In the genomic region with DNA sequence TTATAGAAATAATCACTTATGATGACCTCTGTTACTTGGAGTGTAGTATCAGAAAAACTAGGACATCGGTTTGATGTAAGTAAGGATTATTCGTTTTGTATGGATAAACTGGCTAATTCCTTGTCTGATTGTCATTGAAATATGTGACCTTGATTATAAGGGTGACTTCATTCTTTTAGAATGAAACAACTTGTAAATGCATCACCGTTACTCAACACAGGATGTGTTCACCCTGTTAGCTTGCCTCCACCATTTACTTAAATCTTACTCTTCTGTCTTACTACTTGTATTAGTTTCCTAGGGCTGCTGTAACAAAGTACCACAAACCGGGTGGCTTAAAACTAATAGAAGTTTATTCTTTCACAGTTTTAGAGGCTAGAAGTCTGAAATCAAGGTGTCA, we compare ENCODE assay signal across 21 cellular contexts. TPM values are rescaled to one million over a fixed set of nuclear protein-coding genes. Genes with fewer than 3 reads are reported as not detected.
DNase-seq lines count a peak whose midpoint lies in the region; ATAC-seq, FAIRE-seq and TF ChIP-seq lines count a peak whose summit lies in the region.
"Had no signal": no experiment of that assay in that cellular context is flagged by ENCODE, and none has a peak within 500 bp of the region (broad histone marks: within the 10 kb centered on the region; RNA-seq: fewer than 3 reads in every experiment).

No MANE protein-coding gene starts in this region.

- H3K27me3 Mint-ChIP-seq in activated T-helper 17 cell treated with anti-CD3 and anti-CD28 coated beads, Interleukin-2, amount 50 U/mL, for 72 hours, result no peaks in the 10 kb centered on the region
- H3K27me3 Mint-ChIP-seq: effector memory CD8-positive, alpha-beta T cell; naive thymus-derived CD8-positive, alpha-beta T cell; stimulated activated naive CD8-positive, alpha-beta T cell treated with anti-CD3 and anti-CD28 coated beads, Interleukin-15, Interleukin-2, amounts not matched to agents 100 ng/mL and 50 ng/mL, for 24 hours had no signal

- no peak for FAIRE-seq in pancreas (lab: Jason Lieb, UNC)
- FAIRE-seq: frontal cortex had no signal

- no peaks in the 10 kb centered on the region for H3K36me3 ChIP-seq in pancreas
- H3K36me3 ChIP-seq: Peyer's patch, prostate gland had no signal

- ATAC-seq in activated T-helper 17 cell treated with anti-CD3 and anti-CD28 coated beads, Interleukin-2, amount 50 U/mL, for 72 hours (replicated peaks), result peak; percentile 75
- ATAC-seq in pancreas, result no peak
- ATAC-seq: effector memory CD8-positive, alpha-beta T cell; naive thymus-derived CD8-positive, alpha-beta T cell had no signal

- peaks cover 24% of the 10 kb centered on the region for H3K4me1 Mint-ChIP-seq in activated T-helper 17 cell treated with anti-CD3 and anti-CD28 coated beads, Interleukin-2, amount 50 U/mL, for 72 hours

- no peaks in the 10 kb centered on the region for H3K4me1 ChIP-seq in pancreas
- H3K4me1 ChIP-seq: Peyer's patch, prostate gland, upper lobe of left lung had no signal

- no peaks in the 10 kb centered on the region for H3K27me3 ChIP-seq in pancreas
- H3K27me3 ChIP-seq: Peyer's patch, upper lobe of left lung had no signal

- H3K36me3 Mint-ChIP-seq in activated T-helper 17 cell treated with anti-CD3 and anti-CD28 coated beads, Interleukin-2, amount 50 U/mL, for 72 hours (ENCODE audit: low read depth), result peaks cover 94% of the 10 kb centered on the region

- intact Hi-C loops in pancreas (cut with DNase I), result no loop called here

- DNase-seq in AG08395 (ENCODE audit: low spot score) (peak; percentile 45), EL (peak; percentile 56), fibroblast of peridontal ligament (ENCODE audit: extremely low read depth) (peak; percentile 19), pancreas (no peak), RPMI8226 (no peak), DMS153 (lab: John Stamatoyannopoulos, UW) (no peak), DMS114 treated with DMSO at 0.1 percent for 48 hours (lab: John Stamatoyannopoulos, UW; ENCODE audit: unreplicated experiment) (no peak)
- DNase-seq: activated CD8-positive, alpha-beta memory T cell treated with anti-CD3 and anti-CD28 coated beads for 24 hours; activated effector memory CD4-positive, alpha-beta T cell treated with anti-CD3 and anti-CD28 coated beads, Interleukin-2, amount 50 U/mL, for 16 hours; caudate nucleus; effector memory CD8-positive, alpha-beta T cell; naive thymus-derived CD8-positive, alpha-beta T cell; NCI-H1092; NCI-H82; Peyer's patch; upper lobe of left lung had no signal

- H3K4me3 Mint-ChIP-seq in activated T-helper 17 cell treated with anti-CD3 and anti-CD28 coated beads, Interleukin-2, amount 50 U/mL, for 72 hours, result no peak overlapping the region
- H3K4me3 Mint-ChIP-seq: effector memory CD8-positive, alpha-beta T cell; stimulated activated naive CD8-positive, alpha-beta T cell treated with anti-CD3 and anti-CD28 coated beads, Interleukin-15, Interleukin-2, amounts not matched to agents 100 ng/mL and 50 ng/mL, for 24 hours had no signal

- H3K9me3 ChIP-seq in pancreas, result no peaks in the 10 kb centered on the region
- H3K9me3 ChIP-seq: Peyer's patch, prostate gland, upper lobe of left lung had no signal

- no peak for TF ChIP-seq CTCF in pancreas (IDR thresholded peaks at IDR 0.05)

- H3K27ac ChIP-seq in pancreas, result no peak overlapping the region
- H3K27ac ChIP-seq: Peyer's patch, prostate gland, upper lobe of left lung had no signal

- no peaks in the 10 kb centered on the region for H3K9me3 Mint-ChIP-seq in activated T-helper 17 cell treated with anti-CD3 and anti-CD28 coated beads, Interleukin-2, amount 50 U/mL, for 72 hours
- H3K9me3 Mint-ChIP-seq: effector memory CD8-positive, alpha-beta T cell had no signal

- H3K4me3 ChIP-seq in pancreas, result no peak overlapping the region
- H3K4me3 ChIP-seq: lung, Peyer's patch, prostate gland, upper lobe of left lung had no signal

- H3K27ac Mint-ChIP-seq in activated T-helper 17 cell treated with anti-CD3 and anti-CD28 coated beads, Interleukin-2, amount 50 U/mL, for 72 hours, result no peak overlapping the region
- H3K27ac Mint-ChIP-seq: stimulated activated naive CD8-positive, alpha-beta T cell treated with anti-CD3 and anti-CD28 coated beads, Interleukin-15, Interleukin-2, amounts not matched to agents 100 ng/mL and 50 ng/mL, for 24 hours had no signal

- 69 to 75% methylated on average over 4 of the region's 4 CpGs for WGBS in pancreas, 2 donors

RNA-seq across cellular contexts. Expression of a gene that starts 7.9 kb away (rescaled TPM):
- 100 to 1,000 TPM; 125 to 349 TPM for total RNA-seq in activated T-helper 17 cell treated with anti-CD3 and anti-CD28 coated beads, Interleukin-2, amount 50 U/mL, for 72 hours
- 10 to 100 TPM; 10.8 to 26.0 (median 13.7) TPM for total RNA-seq in pancreas
- 10 to 100 TPM; 58.9 to 60.3 TPM for polyA plus RNA-seq in pancreas

RNA-seq across cellular contexts. Expression of a gene that starts 14.6 kb away (rescaled TPM):
- 10 to 100 TPM; 31.5 to 41.0 TPM for total RNA-seq in activated T-helper 17 cell treated with anti-CD3 and anti-CD28 coated beads, Interleukin-2, amount 50 U/mL, for 72 hours
- 10 to 100 TPM in 4 of 6 donors, 1 to 10 TPM in 2; 8.8 to 15.3 (median 10.7) TPM for total RNA-seq in pancreas
- 1 to 10 TPM; 6.9 to 9.5 TPM for polyA plus RNA-seq in pancreas

Comparison
In these comparisons a context has a peak if more than half of its experiments do, and no peak if none do; other contexts are left out.
1. DNase-seq: peak in AG08395 (single experiment), EL (single experiment) and fibroblast of peridontal ligament (single experiment); none in pancreas (0 of 6), RPMI8226 (single experiment), DMS153 (single experiment) and DMS114 treated with DMSO at 0.1 percent for 48 hours (single experiment).
2. RNA of a gene that starts 7.9 kb away (total RNA-seq): 125 to 349 TPM in activated T-helper 17 cell treated with anti-CD3 and anti-CD28 coated beads, Interleukin-2, amount 50 U/mL, for 72 hours; 10.8 to 26.0 TPM in pancreas; every median in the first group is over 4 times any median in the second.